18 cellular contexts compared by ENCODE assay signal in genomic region chr18:62878305-62878704, GRCh38.
DNase-seq lines count a peak whose midpoint lies in the region; ATAC-seq, FAIRE-seq and TF ChIP-seq lines count a peak whose summit lies in the region.
"Had no signal": no experiment of that assay in that cellular context is flagged by ENCODE, and none has a peak within 500 bp of the region (broad histone marks: within the 10 kb centered on the region; RNA-seq: fewer than 3 reads in every experiment).

No MANE protein-coding gene starts in this region.

- TF ChIP-seq POLR2A in H54 (IDR thresholded peaks at IDR 0.05; ENCODE audit: low read depth, low read length) (no peak), esophagus muscularis mucosa (IDR thresholded peaks at IDR 0.05; ENCODE audit: low read depth) (no peak)

- H3K27me3 ChIP-seq in adipocyte (replicated peaks; ENCODE audit: control insufficient read depth, insufficient read depth, low read length) (no peaks in the 10 kb centered on the region), iPS-18a (ENCODE audit: control insufficient read depth, insufficient read depth, low read length) (no peaks in the 10 kb centered on the region), esophagus muscularis mucosa (no peaks in the 10 kb centered on the region)
- H3K27me3 ChIP-seq: body of pancreas had no signal

- no peaks in the 10 kb centered on the region for H3K9me3 ChIP-seq in adipocyte (ENCODE audit: control insufficient read depth, low read length)
- H3K9me3 ChIP-seq in iPS-18a (ENCODE audit: control insufficient read depth, low read depth, low read length) = no peaks in the 10 kb centered on the region
- no peaks in the 10 kb centered on the region for H3K9me3 ChIP-seq in esophagus muscularis mucosa
- H3K9me3 ChIP-seq: body of pancreas, thoracic aorta had no signal

- DNase-seq in NCI-H510A treated with DMSO at 0.1 percent for 48 hours (lab: John Stamatoyannopoulos, UW) (peak; percentile 55), NCI-H510A (lab: John Stamatoyannopoulos, UW) (no peak), adipocyte (ENCODE audit: low read depth) (peak; percentile 22), substantia nigra (lab: John Stamatoyannopoulos, UW) (no peak), H54 (ENCODE audit: insufficient read length, low spot score) (no peak), esophagus muscularis mucosa (ENCODE audit: extremely low spot score) (no peak)
- DNase-seq: activated CD8-positive, alpha-beta memory T cell treated with anti-CD3 and anti-CD28 coated beads for 24 hours; activated gamma-delta T cell treated with Interleukin-2 at 50 U/mL for 16 hours; body of pancreas; COR-L47; NCI-H1417 treated with DMSO at 0.1 percent for 48 hours; NCI-H748 treated with DMSO at 0.1 percent for 48 hours; SIG-M5; stimulated activated CD4-positive, alpha-beta T cell treated with anti-CD3 and anti-CD28 coated beads, Interleukin-12 subunit alpha, Interleukin-12 subunit beta, amount 100 ng/mL, for 4 hours had no signal

- peak overlapping the region; percentile 22 for H3K27ac ChIP-seq in iPS-18a (ENCODE audit: low read length)
- peak overlapping the region; percentile 19 for H3K27ac ChIP-seq in substantia nigra (ENCODE audit: low read depth, low read length, poor library complexity, severe bottlenecking)
- peak overlapping the region in 1 of 4 donors; percentile 56 for H3K27ac ChIP-seq in esophagus muscularis mucosa (replicated peaks in 1 of 4)
- H3K27ac ChIP-seq: body of pancreas had no signal

- peaks cover 38% of the 10 kb centered on the region for H3K4me1 ChIP-seq in adipocyte (ENCODE audit: control insufficient read depth, insufficient read depth, low read length)
- H3K4me1 ChIP-seq in iPS-18a (ENCODE audit: control insufficient read depth, low read depth, low read length) = peaks cover 57% of the 10 kb centered on the region
- peaks cover 28 to 42% (median 35%) of the 10 kb centered on the region in 4 donors for H3K4me1 ChIP-seq in esophagus muscularis mucosa

- no peak for FAIRE-seq in H54 (lab: Jason Lieb, UNC)
- FAIRE-seq: TTC549 had no signal

- no peak for TF ChIP-seq EP300 in esophagus muscularis mucosa (IDR thresholded peaks at IDR 0.05)

- peak overlapping the region; percentile 33 for H3K4me3 ChIP-seq in adipocyte (ENCODE audit: low read length)
- peak overlapping the region; percentile 28 for H3K4me3 ChIP-seq in iPS-18a (ENCODE audit: low read length)
- H3K4me3 ChIP-seq in esophagus muscularis mucosa = no peak overlapping the region
- H3K4me3 ChIP-seq: body of pancreas had no signal

- intact Hi-C loops in esophagus muscularis mucosa (cut with DNase I) = loop anchor here (5.0 to 10.0 kb wide), 2 partner anchors 76 to 156 kb away; no protein-coding TSS in a partner anchor

- H3K9ac ChIP-seq in adipocyte (ENCODE audit: low read length) = no peak overlapping the region
- no peak overlapping the region for H3K9ac ChIP-seq in iPS-18a (ENCODE audit: low read length)

- 47% methylated on average over 3 of the region's 3 CpGs for WGBS in esophagus muscularis mucosa

- H3K36me3 ChIP-seq in adipocyte (ENCODE audit: control insufficient read depth, insufficient read depth, low read length, severe bottlenecking) (no peaks in the 10 kb centered on the region), iPS-18a (ENCODE audit: control insufficient read depth, low read depth, low read length) (no peaks in the 10 kb centered on the region), esophagus muscularis mucosa (no peaks in the 10 kb centered on the region)
- H3K36me3 ChIP-seq: thoracic aorta had no signal

- TF ChIP-seq CTCF in esophagus muscularis mucosa (IDR thresholded peaks at IDR 0.05) = no peak

- no peak for ATAC-seq in HG02840 (IDR thresholded peaks at IDR 0.05; ENCODE audit: low FRiP score, unreplicated experiment)
- ATAC-seq: body of pancreas had no signal

Comparison
In these comparisons a context has a peak if more than half of its experiments do, and no peak if none do; other contexts are left out.
1. DNase-seq: peak in NCI-H510A treated with DMSO at 0.1 percent for 48 hours (single experiment) and adipocyte (single experiment); none in NCI-H510A (single experiment), substantia nigra (0 of 49), H54 (single experiment) and esophagus muscularis mucosa (single experiment).
2. H3K4me3 ChIP-seq: peak in adipocyte (single experiment) and iPS-18a (single experiment); none in esophagus muscularis mucosa (0 of 4).